Comparison of ENCODE assay signal across 7 cellular contexts in genomic region chr17:42288078-42288984, GRCh38. TPM values are rescaled to one million over a fixed set of nuclear protein-coding genes. Genes with fewer than 3 reads are reported as not detected.
DNase-seq lines count a peak whose midpoint lies in the region; ATAC-seq and TF ChIP-seq lines count a peak whose summit lies in the region.

Gene STAT5A, plus strand, starts transcription at chr17:42288498. Its CDS starts 914 bp downstream, at chr17:42289412.

- H3K27ac ChIP-seq in thymus (ENCODE audit: low read depth), result peak within 1 kb of the TSS; percentile 92

- DNase-seq in activated naive CD8-positive, alpha-beta T cell treated with anti-CD3 and anti-CD28 coated beads for 36 hours, result peak; percentile 85
- DNase-seq in head of caudate nucleus (peak; percentile 52 to 89 (median 77)), osteocyte (ENCODE audit: extremely low spot score, unreplicated experiment) (peak; percentile 92)

- H3K4me3 Mint-ChIP-seq in activated naive CD8-positive, alpha-beta T cell treated with anti-CD3 and anti-CD28 coated beads for 36 hours, result peak within 1 kb of the TSS; percentile 93
- H3K4me3 Mint-ChIP-seq in osteocyte (ENCODE audit: unreplicated experiment), result peak within 1 kb of the TSS; percentile 75

- H3K27me3 Mint-ChIP-seq in activated naive CD8-positive, alpha-beta T cell treated with anti-CD3 and anti-CD28 coated beads for 36 hours, result no peaks in the 10 kb centered on the region
- H3K27me3 Mint-ChIP-seq in osteocyte (ENCODE audit: unreplicated experiment), result no peaks in the 10 kb centered on the region

- H3K4me3 ChIP-seq in thymus (ENCODE audit: low read length), result peak within 1 kb of the TSS; percentile 72

- H3K4me1 Mint-ChIP-seq in activated naive CD8-positive, alpha-beta T cell treated with anti-CD3 and anti-CD28 coated beads for 36 hours, result peaks cover 47% of the 10 kb centered on the region
- peaks cover 65% of the 10 kb centered on the region for H3K4me1 Mint-ChIP-seq in osteocyte (ENCODE audit: unreplicated experiment)

- H3K36me3 Mint-ChIP-seq in activated naive CD8-positive, alpha-beta T cell treated with anti-CD3 and anti-CD28 coated beads for 36 hours, result peaks cover 42% of the 10 kb centered on the region
- H3K36me3 Mint-ChIP-seq in osteocyte (ENCODE audit: unreplicated experiment), result no peaks in the 10 kb centered on the region

- under 1% methylated on average over 97 of the region's 97 CpGs for WGBS in thymus

- no peaks in the 10 kb centered on the region for H3K9me3 Mint-ChIP-seq in activated naive CD8-positive, alpha-beta T cell treated with anti-CD3 and anti-CD28 coated beads for 36 hours
- no peaks in the 10 kb centered on the region for H3K9me3 Mint-ChIP-seq in osteocyte (ENCODE audit: unreplicated experiment)

- intact Hi-C loops in head of caudate nucleus (cut with DNase I), result no loop called here

- peak within 1 kb of the TSS; percentile 95 for H3K27ac Mint-ChIP-seq in activated naive CD8-positive, alpha-beta T cell treated with anti-CD3 and anti-CD28 coated beads for 36 hours
- peak within 1 kb of the TSS; percentile 91 for H3K27ac Mint-ChIP-seq in osteocyte (ENCODE audit: unreplicated experiment)

- peaks cover 2% of the 10 kb centered on the region for H3K27me3 ChIP-seq in thymus (ENCODE audit: control insufficient read depth, insufficient read depth)

- no peaks in the 10 kb centered on the region for H3K9me3 ChIP-seq in thymus (ENCODE audit: control insufficient read depth)

- ATAC-seq in GM18498 (IDR thresholded peaks at IDR 0.05; ENCODE audit: unreplicated experiment) (peak; percentile 61), HG03354 (IDR thresholded peaks at IDR 0.05; ENCODE audit: poor library complexity, severe bottlenecking, unreplicated experiment) (peak; percentile 56), SK-N-SH treated with all-trans-retinoic acid at 6 μM for 48 hours (peak; percentile 90)

- peaks cover 27% of the 10 kb centered on the region for H3K4me1 ChIP-seq in thymus (ENCODE audit: control insufficient read depth, insufficient read depth, low read length)

- TF ChIP-seq CTCF in osteocyte (IDR thresholded peaks at IDR 0.05), result no peak

- peaks cover 8% of the 10 kb centered on the region for H3K36me3 ChIP-seq in thymus (ENCODE audit: control insufficient read depth, insufficient read depth)

TF ChIP-seq in SK-N-SH treated with all-trans-retinoic acid at 6 μM for 48 hours, 23 proteins besides CTCF, POLR2A, EP300 and RAD21:
- TF ChIP-seq POU6F1 (CRISPR knock-in tag; IDR thresholded peaks at IDR 0.05; ENCODE audit: borderline replicate concordance, low read depth) (no peak), RARB (CRISPR knock-in tag; IDR thresholded peaks at IDR 0.05) (no peak), SNAI2 (CRISPR knock-in tag; IDR thresholded peaks at IDR 0.05) (no peak), CSRNP3 (CRISPR knock-in tag; IDR thresholded peaks at IDR 0.05) (no peak), CSDC2 (CRISPR knock-in tag; IDR thresholded peaks at IDR 0.05) (no peak), ZNF8 (CRISPR knock-in tag; IDR thresholded peaks at IDR 0.05) (no peak), TOX (CRISPR knock-in tag; IDR thresholded peaks at IDR 0.05; ENCODE audit: borderline replicate concordance) (no peak), TSHZ2 (CRISPR knock-in tag; IDR thresholded peaks at IDR 0.05) (no peak), PATZ1 (CRISPR knock-in tag; IDR thresholded peaks at IDR 0.05; ENCODE audit: borderline replicate concordance) (no peak), ARNTL (CRISPR knock-in tag; IDR thresholded peaks at IDR 0.05; ENCODE audit: borderline replicate concordance, low read depth) (no peak), ZNF565 (CRISPR knock-in tag; conservative IDR thresholded peaks at IDR 0.05; ENCODE audit: low read depth) (no peak), OSR1 (CRISPR knock-in tag; IDR thresholded peaks at IDR 0.05) (no peak), GLIS3 (CRISPR knock-in tag; IDR thresholded peaks at IDR 0.05) (no peak), PPARA (CRISPR knock-in tag; IDR thresholded peaks at IDR 0.05; ENCODE audit: borderline replicate concordance) (no peak), BACH2 (CRISPR knock-in tag; IDR thresholded peaks at IDR 0.05; ENCODE audit: borderline replicate concordance) (no peak), ZC3H10 (CRISPR knock-in tag; IDR thresholded peaks at IDR 0.05) (no peak)
TF ChIP-seq in SK-N-SH treated with all-trans-retinoic acid at 6 μM for 48 hours: peak in this region for 0.

RNA-seq across cellular contexts. Expression of gene STAT5A, which starts in this region (rescaled TPM):
- 100 to 1,000 TPM; 116 to 121 TPM for total RNA-seq in activated naive CD8-positive, alpha-beta T cell treated with anti-CD3 and anti-CD28 coated beads for 36 hours
- total RNA-seq in osteocyte, result 45.5 and 47.7 TPM in 2 replicates
- polyA plus RNA-seq in thymus, result 37.6 TPM

Comparison
In these comparisons a context has a peak if more than half of its experiments do, and no peak if none do; other contexts are left out.
1. Peak in every context shown above with its lines: DNase-seq, ATAC-seq, H3K4me3 ChIP-seq and H3K27ac ChIP-seq.